26 cellular contexts compared by ENCODE assay signal in the genomic region with DNA sequence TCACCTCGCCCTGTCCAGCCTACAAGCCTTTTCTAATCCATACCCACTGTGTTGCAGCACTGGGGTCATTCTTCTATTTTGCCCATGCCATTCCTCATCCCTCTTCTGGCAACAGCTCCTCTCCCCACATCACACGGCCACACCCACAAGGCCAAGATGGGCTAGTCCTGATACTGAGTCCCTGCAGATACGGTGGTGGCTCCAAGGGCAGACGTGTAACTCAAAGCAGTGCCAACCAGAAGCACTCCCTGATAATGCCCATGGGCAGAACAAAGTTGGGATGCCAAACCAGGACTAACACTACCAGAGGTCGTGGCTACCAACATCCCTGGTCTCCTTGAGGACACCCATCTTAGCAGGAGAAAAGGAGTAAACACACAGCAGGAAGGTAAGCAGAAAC.
"Had no signal": no experiment of that assay in that cellular context is flagged by ENCODE, and none has a peak within 500 bp of the region (broad histone marks: within the 10 kb centered on the region; RNA-seq: fewer than 3 reads in every experiment).

No MANE protein-coding gene starts in this region.

- ATAC-seq: activated CD8-positive, alpha-beta T cell treated with anti-CD3 and anti-CD28 coated beads for 36 hours; activated naive CD8-positive, alpha-beta T cell treated with anti-CD3 and anti-CD28 coated beads, Interleukin-2, amount 50 U/mL, for 24 hours; activated T-cell treated with anti-CD3 and anti-CD28 coated beads, Interleukin-2, amount 50 U/mL, for 4 hours; activated T-helper 17 cell treated with anti-CD3 and anti-CD28 coated beads, Interleukin-2, amount 50 U/mL, for 72 hours; lower lobe of right lung; natural killer cell; stimulated activated memory B cell treated with anti-CD40 and anti-IgM and Interleukin-4, amounts not matched to agents 10 μg/mL and 1 μg/mL and 100 μg/mL, for 72 hours; stimulated activated naive CD8-positive, alpha-beta T cell treated with anti-CD3 and anti-CD28 coated beads, Interleukin-15, amount 100 ng/mL, for 72 hours had no signal

- FAIRE-seq: kidney, small intestine had no signal

- H2AFZ ChIP-seq: hepatocyte had no signal

- H3K4me2 ChIP-seq: hepatocyte had no signal

- H3K4me1 ChIP-seq: lower lobe of right lung, tibial artery had no signal

- H3K27me3 ChIP-seq: esophagus squamous epithelium, hepatocyte, sigmoid colon, tibial artery had no signal

- DNase-seq: activated CD4-positive, alpha-beta T cell treated with anti-CD3 and anti-CD28 coated beads for 1 hour; activated CD4-positive, alpha-beta T cell treated with anti-CD3 and anti-CD28 coated beads, Interleukin-2, amount 50 U/mL, for 1 hour; activated CD8-positive, alpha-beta T cell treated with anti-CD3 and anti-CD28 coated beads for 36 hours; activated gamma-delta T cell treated with Interleukin-2 at 50 U/mL for 16 hours; activated naive CD8-positive, alpha-beta T cell treated with anti-CD3 and anti-CD28 coated beads, Interleukin-2, amount 50 U/mL, for 24 hours; activated T-cell treated with anti-CD3 and anti-CD28 coated beads, Interleukin-2, amount 50 U/mL, for 4 hours; amygdala; central memory CD4-positive, alpha-beta T cell; esophagus squamous epithelium; foreskin melanocyte; immature natural killer cell; kidney; lower lobe of right lung; mesenchymal stem cell; natural killer cell; sigmoid colon; small intestine; stimulated activated CD4-positive, alpha-beta T cell treated with anti-CD3 and anti-CD28 coated beads, Interleukin-1b, Interleukin-23, amount 100 ng/mL, for 48 hours; stimulated activated CD4-positive, alpha-beta T cell treated with anti-CD3 and anti-CD28 coated beads, Interleukin-4, amount 100 ng/mL, for 4 hours; stimulated activated CD8-positive, alpha-beta memory T cell treated with anti-CD3 and anti-CD28 coated beads, Interleukin-4, amount 100 ng/mL, for 48 hours; stimulated activated naive CD8-positive, alpha-beta T cell treated with anti-CD3 and anti-CD28 coated beads, Interleukin-15, amount 100 ng/mL, for 72 hours; T-helper 2 cell; tibial artery had no signal

- H3K27ac ChIP-seq: esophagus squamous epithelium, hepatocyte, lower lobe of right lung, sigmoid colon, tibial artery had no signal

- H3K9me3 ChIP-seq: esophagus squamous epithelium, lower lobe of right lung, sigmoid colon, tibial artery had no signal

- H3K4me3 ChIP-seq: esophagus squamous epithelium, hepatocyte, lower lobe of right lung, sigmoid colon, tibial artery had no signal
